8 cellular contexts compared by ENCODE assay signal in genomic region chr16:57475711-57476339, GRCh38. TPM values are rescaled to one million over a fixed set of nuclear protein-coding genes. Genes with fewer than 3 reads are reported as not detected.
DNase-seq lines count a peak whose midpoint lies in the region; ATAC-seq and TF ChIP-seq lines count a peak whose summit lies in the region.

No MANE protein-coding gene starts in this region.

- H3K9me3 ChIP-seq in OCI-LY3 (ENCODE audit: insufficient read depth, low read length) = no peaks in the 10 kb centered on the region

- ATAC-seq in GM18861 (IDR thresholded peaks at IDR 0.05; ENCODE audit: unreplicated experiment) = peak; percentile 91
- ATAC-seq in HG03039 (IDR thresholded peaks at IDR 0.05; ENCODE audit: unreplicated experiment) = peak; percentile 88
- ATAC-seq in activated T-cell treated with anti-CD3 and anti-CD28 coated beads, Interleukin-2, amount 50 U/mL, for 4 hours = peak; percentile 98
- ATAC-seq in Right ventricle myocardium superior (ENCODE audit: poor library complexity) = peak; percentile 28

- H3K79me2 ChIP-seq in OCI-LY3 (ENCODE audit: low read length) = no peaks in the 10 kb centered on the region

- no peak overlapping the region for H3K9ac ChIP-seq in OCI-LY3 (ENCODE audit: low read length)

- H3K36me3 ChIP-seq in OCI-LY3 (replicated peaks; ENCODE audit: low read depth, low read length) = peaks cover 15% of the 10 kb centered on the region

- H2AFZ ChIP-seq in OCI-LY3 (ENCODE audit: low read depth, low read length) = peak overlapping the region; percentile 62; the same call in 1 of the 2 replicates

- no peak overlapping the region for H3K4me3 Mint-ChIP-seq in activated T-cell treated with anti-CD3 and anti-CD28 coated beads, Interleukin-2, amount 50 U/mL, for 4 hours

- TF ChIP-seq CTCF in OCI-LY3 (IDR thresholded peaks at IDR 0.05; ENCODE audit: low read depth, low read length) = peak; percentile 78

- H3K4me1 Mint-ChIP-seq in activated T-cell treated with anti-CD3 and anti-CD28 coated beads, Interleukin-2, amount 50 U/mL, for 4 hours (ENCODE audit: low read depth) = peaks cover 13% of the 10 kb centered on the region

- no peaks in the 10 kb centered on the region for H4K20me1 ChIP-seq in OCI-LY3 (ENCODE audit: insufficient read depth, low read length)

- peak overlapping the region; percentile 63 for H3K4me2 ChIP-seq in OCI-LY3 (ENCODE audit: low read length)

- peak; percentile 65 for DNase-seq in ACHN
- DNase-seq in activated T-cell treated with anti-CD3 and anti-CD28 coated beads, Interleukin-2, amount 50 U/mL, for 4 hours = peak; percentile 66
- peak; percentile 64 for DNase-seq in Right ventricle myocardium superior
- DNase-seq in stimulated activated CD4-positive, alpha-beta T cell treated with anti-CD3 and anti-CD28 coated beads, Interleukin-15, amount 100 ng/mL, for 24 hours = peak; percentile 90
- no peak for DNase-seq in T1000 (lab: John Stamatoyannopoulos, UW)

- peaks cover 4% of the 10 kb centered on the region for H3K36me3 Mint-ChIP-seq in activated T-cell treated with anti-CD3 and anti-CD28 coated beads, Interleukin-2, amount 50 U/mL, for 4 hours (ENCODE audit: insufficient read depth)

- in situ Hi-C loops in ACHN (cut with HindIII; ENCODE audit: low pct_ligation_motif_present, low pct_unique_long_range_greater_than_20kb, low sequenced_read_pairs) = no loop called here

- H3K27ac ChIP-seq in OCI-LY3 (ENCODE audit: low read length) = no peak overlapping the region

- peak overlapping the region; percentile 37 for H3K4me3 ChIP-seq in OCI-LY3 (ENCODE audit: low read length)

- intact Hi-C loops in Right ventricle myocardium superior (cut with DNase I) = no loop called here

- peaks cover 31% of the 10 kb centered on the region for H3K27me3 ChIP-seq in OCI-LY3 (ENCODE audit: low read depth, low read length)

- peaks cover 19% of the 10 kb centered on the region for H3K4me1 ChIP-seq in OCI-LY3 (ENCODE audit: low read length)

- H3K9me3 Mint-ChIP-seq in activated T-cell treated with anti-CD3 and anti-CD28 coated beads, Interleukin-2, amount 50 U/mL, for 4 hours = no peaks in the 10 kb centered on the region

- no peaks in the 10 kb centered on the region for H3K27me3 Mint-ChIP-seq in activated T-cell treated with anti-CD3 and anti-CD28 coated beads, Interleukin-2, amount 50 U/mL, for 4 hours (ENCODE audit: low read depth)

RNA-seq across cellular contexts. Expression of gene DOK4, which starts 10.5 kb away (rescaled TPM):
- total RNA-seq in activated T-cell treated with anti-CD3 and anti-CD28 coated beads, Interleukin-2, amount 50 U/mL, for 4 hours = 1 to 10 TPM; 1.1 to 2.6 (median 1.6) TPM
- 7.5 TPM for total RNA-seq in Right ventricle myocardium superior

RNA-seq across cellular contexts. Expression of gene POLR2C, which starts 13.3 kb away (rescaled TPM):
- total RNA-seq in activated T-cell treated with anti-CD3 and anti-CD28 coated beads, Interleukin-2, amount 50 U/mL, for 4 hours = 100 to 1,000 TPM; 117 to 130 (median 129) TPM
- 37.9 TPM for total RNA-seq in Right ventricle myocardium superior

RNA-seq across cellular contexts. Expression of gene COQ9, which starts 28.5 kb away (rescaled TPM):
- total RNA-seq in activated T-cell treated with anti-CD3 and anti-CD28 coated beads, Interleukin-2, amount 50 U/mL, for 4 hours = 10 to 100 TPM; 44.5 to 47.2 (median 47.0) TPM
- total RNA-seq in Right ventricle myocardium superior = 225 TPM

RNA-seq across cellular contexts. Expression of gene CIAPIN1, which starts 28.6 kb away (rescaled TPM):
- total RNA-seq in activated T-cell treated with anti-CD3 and anti-CD28 coated beads, Interleukin-2, amount 50 U/mL, for 4 hours = 100 to 1,000 TPM in 1 of 3 donors, 10 to 100 TPM in 2; 75.9 to 100 (median 92.2) TPM
- 41.8 TPM for total RNA-seq in Right ventricle myocardium superior

Comparison
In these comparisons a context has a peak if more than half of its experiments do, and no peak if none do; other contexts are left out.
1. ATAC-seq: peak in every context shown above with its lines; median percentile 98 in activated T-cell treated with anti-CD3 and anti-CD28 coated beads, Interleukin-2, amount 50 U/mL, for 4 hours; 91 in GM18861; 88 in HG03039; 28 in Right ventricle myocardium superior.